ENCODE assay signal across 8 cellular contexts in the genomic region with DNA sequence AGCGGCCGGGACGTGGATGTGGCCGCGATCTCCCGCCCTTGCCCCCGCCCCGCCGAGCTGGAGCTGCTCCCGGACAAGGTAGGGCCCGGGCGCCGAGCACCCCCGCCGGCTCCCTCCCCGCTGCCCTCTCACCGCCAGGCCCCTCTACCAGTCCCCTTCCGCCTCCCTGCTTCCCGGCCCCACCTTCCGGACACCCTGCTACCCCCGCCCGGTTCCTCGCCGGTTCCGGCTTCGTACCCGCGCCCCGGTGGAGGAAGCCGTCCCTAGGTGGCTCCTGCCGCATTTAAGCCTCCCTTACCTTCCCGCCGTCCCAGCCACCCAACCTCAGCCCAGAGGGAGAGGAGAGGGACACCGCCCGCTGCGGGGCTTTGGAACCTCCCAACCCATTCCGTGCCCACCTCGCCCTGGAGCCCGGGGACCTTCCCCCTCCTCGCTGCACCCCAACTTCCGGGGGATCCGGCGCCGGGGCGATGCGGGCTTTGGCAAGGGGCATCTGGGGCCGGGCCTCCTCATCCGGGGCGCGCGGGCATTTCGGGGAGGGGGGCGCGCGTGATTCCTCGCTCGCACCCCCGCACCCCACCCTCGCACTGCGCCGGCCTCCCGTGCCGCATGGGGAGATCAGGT. TPM values are rescaled to one million over a fixed set of nuclear protein-coding genes. Genes with fewer than 3 reads are reported as not detected.
DNase-seq lines count a peak whose midpoint lies in the region; ATAC-seq, FAIRE-seq and TF ChIP-seq lines count a peak whose summit lies in the region.

No MANE protein-coding gene starts in this region.

- no peaks in the 10 kb centered on the region for H3K36me3 ChIP-seq in K562 (ENCODE audit: control insufficient read depth, insufficient read depth, low read length)

- peak overlapping the region; percentile 79 for H3K4me3 ChIP-seq in K562

- POLR2A ChIA-PET in K562 (lab: Yijun Ruan, JAX): interaction anchor here (0.5 to 0.6 kb wide), 2 partner anchors 138 to 286 kb away, joined by 3 read pairs; no protein-coding TSS in a partner anchor

- ATAC-seq in GM19328 (IDR thresholded peaks at IDR 0.05; ENCODE audit: unreplicated experiment): peak; percentile 12
- peak; percentile 17 for ATAC-seq in HG03442 (IDR thresholded peaks at IDR 0.05; ENCODE audit: unreplicated experiment)
- ATAC-seq in K562: peak; percentile 69
- no peak for ATAC-seq in HG03378 (IDR thresholded peaks at IDR 0.05; ENCODE audit: unreplicated experiment)

- peak overlapping the region; percentile 71 to 98 for H3K9ac ChIP-seq in K562 (ENCODE audit: insufficient read depth in 1 of 2, low read depth in 2 of 2, low read length in 2 of 2)

- TF ChIP-seq EP300 in K562 (IDR thresholded peaks at IDR 0.05; ENCODE audit: low read length): no peak

- TF ChIP-seq CTCF in K562 (IDR thresholded peaks at IDR 0.05 in 2 of 3, conservative IDR thresholded peaks at IDR 0.05 in 1 of 3; ENCODE audit: insufficient read depth in 2 of 3, low read depth in 1 of 3, low read length in 3 of 3): 0 out of 6 replicates have a peak, but pooled peaks of 1 of the 3 experiments have one; percentile 2

- H3K9me3 ChIP-seq in K562 (replicated peaks; ENCODE audit: control insufficient read depth, insufficient read depth, low read depth, low read length): no peaks in the 10 kb centered on the region

- peak overlapping the region; percentile 70 for H3K27ac ChIP-seq in K562 (ENCODE audit: extremely low read depth, low read depth, low read length)

- H3K27me3 ChIP-seq in K562 (ENCODE audit: control insufficient read depth in 2 of 2, insufficient read depth in 2 of 2, low read length in 2 of 2): no peaks in the 10 kb centered on the region

- FAIRE-seq in K562 (lab: Jason Lieb, UNC): no peak

- peaks cover 28 to 36% of the 10 kb centered on the region in 2 experiments for H3K4me1 ChIP-seq in K562 (replicated peaks in 1 of 2; ENCODE audit: control insufficient read depth in 2 of 2, insufficient read depth in 2 of 2, low read length in 2 of 2)

- WGBS in K562 (ENCODE audit: insufficient coverage, low coverage, missing lambda C conversion rate): 0% methylated on average over 38 of the region's 63 CpGs

- TF ChIP-seq RAD21 in K562 (CRISPR knock-in tag; conservative IDR thresholded peaks at IDR 0.05 in 1 of 2, IDR thresholded peaks at IDR 0.05 in 1 of 2): no peak

- H3K4me2 ChIP-seq in K562 (ENCODE audit: insufficient read depth, low read length): peak overlapping the region; percentile 73

- peak overlapping the region; percentile 66 for H2AFZ ChIP-seq in K562 (ENCODE audit: low read depth, low read length)

- CTCF ChIA-PET in K562 (lab: Yijun Ruan, JAX; ENCODE audit: low intra/inter-chr PET ratio): no interaction called here

- TF ChIP-seq POLR2A in K562 (conservative IDR thresholded peaks at IDR 0.05): no peak

- BruUV-seq in K562 (replicated peaks; lab: Mats Ljungman, UMichigan): no TSS peak

- DNase-seq in ACHN: peak; percentile 52
- peak; percentile 39 to 67 (median 54) for DNase-seq in T-helper 2 cell
- DNase-seq in K562 (ENCODE audit: extremely low read depth in 1 of 4, low spot score in 3 of 4): peak; percentile 60 to 82 (median 76)
- peak; percentile 81 for DNase-seq in islet precursor cell
- peak; percentile 15 to 44 for DNase-seq in stimulated activated CD4-positive, alpha-beta T cell treated with anti-CD3 and anti-CD28 coated beads, Interleukin-15, amount 100 ng/mL, for 1 hour (ENCODE audit: low read depth in 1 of 2, low spot score in 1 of 2)

- H4K20me1 ChIP-seq in K562 (replicated peaks; ENCODE audit: control insufficient read depth, insufficient read depth, low read length): peaks cover 21% of the 10 kb centered on the region; the same call in 1 of the 2 replicates

- peaks cover 55% of the 10 kb centered on the region for H3K79me2 ChIP-seq in K562 (ENCODE audit: control insufficient read depth, insufficient read depth, low read length)

- H3K9me1 ChIP-seq in K562 (ENCODE audit: control insufficient read depth, insufficient read depth, low read length): no peaks in the 10 kb centered on the region

- intact Hi-C loops in K562 (cut with micrococcal nuclease): loop anchor here (2.0 to 5.0 kb wide), 2 partner anchors 100 to 279 kb away; no protein-coding TSS in a partner anchor

- in situ Hi-C loops in ACHN (cut with HindIII; ENCODE audit: low pct_ligation_motif_present, low pct_unique_long_range_greater_than_20kb, low sequenced_read_pairs): no loop called here
- in situ Hi-C loops in K562 (cut with MboI): no loop called here

TF ChIP-seq in K562, 482 proteins besides CTCF, POLR2A, EP300 and RAD21 (continues in another document):
- TF ChIP-seq, protein P1, sequence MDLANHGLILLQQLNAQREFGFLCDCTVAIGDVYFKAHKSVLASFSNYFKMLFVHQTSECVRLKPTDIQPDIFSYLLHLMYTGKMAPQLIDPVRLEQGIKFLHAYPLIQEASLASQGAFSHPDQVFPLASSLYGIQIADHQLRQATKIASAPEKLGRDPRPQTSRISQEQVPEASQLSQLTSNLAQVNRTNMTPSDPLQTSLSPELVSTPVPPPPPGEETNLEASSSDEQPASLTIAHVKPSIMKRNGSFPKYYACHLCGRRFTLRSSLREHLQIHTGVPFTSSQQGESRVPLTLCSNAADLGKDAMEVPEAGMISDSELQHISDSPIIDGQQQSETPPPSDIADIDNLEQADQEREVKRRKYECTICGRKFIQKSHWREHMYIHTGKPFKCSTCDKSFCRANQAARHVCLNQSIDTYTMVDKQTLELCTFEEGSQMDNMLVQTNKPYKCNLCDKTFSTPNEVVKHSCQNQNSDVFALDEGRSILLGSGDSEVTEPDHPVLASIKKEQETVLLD (IDR thresholded peaks at IDR 0.05): peak; percentile 32; the same call in 1 of the 2 replicates
- TF ChIP-seq, protein P2, sequence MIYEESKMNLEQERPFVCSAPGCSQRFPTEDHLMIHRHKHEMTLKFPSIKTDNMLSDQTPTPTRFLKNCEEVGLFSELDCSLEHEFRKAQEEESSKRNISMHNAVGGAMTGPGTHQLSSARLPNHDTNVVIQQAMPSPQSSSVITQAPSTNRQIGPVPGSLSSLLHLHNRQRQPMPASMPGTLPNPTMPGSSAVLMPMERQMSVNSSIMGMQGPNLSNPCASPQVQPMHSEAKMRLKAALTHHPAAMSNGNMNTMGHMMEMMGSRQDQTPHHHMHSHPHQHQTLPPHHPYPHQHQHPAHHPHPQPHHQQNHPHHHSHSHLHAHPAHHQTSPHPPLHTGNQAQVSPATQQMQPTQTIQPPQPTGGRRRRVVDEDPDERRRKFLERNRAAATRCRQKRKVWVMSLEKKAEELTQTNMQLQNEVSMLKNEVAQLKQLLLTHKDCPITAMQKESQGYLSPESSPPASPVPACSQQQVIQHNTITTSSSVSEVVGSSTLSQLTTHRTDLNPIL (CRISPR knock-in tag; IDR thresholded peaks at IDR 0.05): no peak
- peak; percentile 59 for TF ChIP-seq ZFX (CRISPR knock-in tag; IDR thresholded peaks at IDR 0.05)
- no peak for TF ChIP-seq DPF2 (IDR thresholded peaks at IDR 0.05)
- no peak for TF ChIP-seq MCM2 (IDR thresholded peaks at IDR 0.05; ENCODE audit: low read depth)
- TF ChIP-seq, protein P3, sequence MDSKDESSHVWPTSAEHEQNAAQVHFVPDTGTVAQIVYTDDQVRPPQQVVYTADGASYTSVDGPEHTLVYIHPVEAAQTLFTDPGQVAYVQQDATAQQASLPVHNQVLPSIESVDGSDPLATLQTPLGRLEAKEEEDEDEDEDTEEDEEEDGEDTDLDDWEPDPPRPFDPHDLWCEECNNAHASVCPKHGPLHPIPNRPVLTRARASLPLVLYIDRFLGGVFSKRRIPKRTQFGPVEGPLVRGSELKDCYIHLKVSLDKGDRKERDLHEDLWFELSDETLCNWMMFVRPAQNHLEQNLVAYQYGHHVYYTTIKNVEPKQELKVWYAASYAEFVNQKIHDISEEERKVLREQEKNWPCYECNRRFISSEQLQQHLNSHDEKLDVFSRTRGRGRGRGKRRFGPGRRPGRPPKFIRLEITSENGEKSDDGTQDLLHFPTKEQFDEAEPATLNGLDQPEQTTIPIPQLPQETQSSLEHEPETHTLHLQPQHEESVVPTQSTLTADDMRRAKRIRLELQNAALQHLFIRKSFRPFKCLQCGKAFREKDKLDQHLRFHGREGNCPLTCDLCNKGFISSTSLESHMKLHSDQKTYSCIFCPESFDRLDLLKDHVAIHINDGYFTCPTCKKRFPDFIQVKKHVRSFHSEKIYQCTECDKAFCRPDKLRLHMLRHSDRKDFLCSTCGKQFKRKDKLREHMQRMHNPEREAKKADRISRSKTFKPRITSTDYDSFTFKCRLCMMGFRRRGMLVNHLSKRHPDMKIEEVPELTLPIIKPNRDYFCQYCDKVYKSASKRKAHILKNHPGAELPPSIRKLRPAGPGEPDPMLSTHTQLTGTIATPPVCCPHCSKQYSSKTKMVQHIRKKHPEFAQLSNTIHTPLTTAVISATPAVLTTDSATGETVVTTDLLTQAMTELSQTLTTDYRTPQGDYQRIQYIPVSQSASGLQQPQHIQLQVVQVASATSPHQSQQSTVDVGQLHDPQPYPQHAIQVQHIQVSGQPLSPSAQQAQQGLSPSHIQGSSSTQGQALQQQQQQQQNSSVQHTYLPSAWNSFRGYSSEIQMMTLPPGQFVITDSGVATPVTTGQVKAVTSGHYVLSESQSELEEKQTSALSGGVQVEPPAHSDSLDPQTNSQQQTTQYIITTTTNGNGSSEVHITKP (IDR thresholded peaks at IDR 0.05; ENCODE audit: partially characterized antibody): peak; percentile 38
- peak; percentile 49 for TF ChIP-seq BRD9 (IDR thresholded peaks at IDR 0.05; ENCODE audit: low read depth, partially characterized antibody)
- TF ChIP-seq MYNN (IDR thresholded peaks at IDR 0.05): no peak; the same call in 1 of the 2 replicates
- TF ChIP-seq MYNN (CRISPR knock-in tag; IDR thresholded peaks at IDR 0.05): no peak
- no peak for TF ChIP-seq ZFPM2 (CRISPR knock-in tag; IDR thresholded peaks at IDR 0.05)

RNA-seq across cellular contexts. Expression of a gene that starts 0.5 kb away (rescaled TPM):
- 38.4 and 62.7 TPM in 2 replicates for total RNA-seq in K562 (2011; cell fraction: chromatin; rRNA removed; ENCODE audit: low replicate concordance)
- 41.2 and 42.4 TPM in 2 replicates for total RNA-seq in K562 (2011; cell fraction: nucleolus; rRNA removed)
- total RNA-seq in K562 (2011; cell fraction: nucleoplasm; rRNA removed): 48.5 and 56.0 TPM in 2 replicates
- 25.0 and 26.5 TPM in 2 replicates for total RNA-seq in K562 (2014; rRNA removed)
- total RNA-seq in K562 (2014; rRNA removed; fragmentation: Illumina TruSeq; extraction: Trizol): 38.9 and 42.4 TPM in 2 replicates
- total RNA-seq in K562 (2015; rRNA removed; fragmentation: Illumina TruSeq; extraction: Trizol): 32.5 and 33.7 TPM in 2 replicates
- total RNA-seq in K562 (2021): 24.5 and 24.8 TPM in 2 replicates
- polyA plus RNA-seq in K562 (2011; rRNA removed): 23.6 and 30.5 TPM in 2 replicates
- polyA plus RNA-seq in K562 (2011; cell fraction: cytosol; rRNA removed): 11.1 and 16.8 TPM in 2 replicates
- polyA plus RNA-seq in K562 (2011; cell fraction: nucleus; rRNA removed): 9.8 and 12.0 TPM in 2 replicates
- 16.8 and 17.9 TPM in 2 replicates for polyA plus RNA-seq in K562 (2012)
- polyA plus RNA-seq in K562 (2014; fragmentation: Illumina TruSeq; extraction: Trizol): 25.9 and 32.2 TPM in 2 replicates
- 1 to 10 TPM; 6.0 to 8.0 TPM for polyA plus RNA-seq in K562 (2014; fragmentation: Nextera tagmentation; extraction: Ambion mirVana)
- 17.1 and 19.2 TPM in 2 replicates for polyA plus RNA-seq in K562 (2014; rRNA removed)
- polyA minus RNA-seq in K562 (2011; rRNA and poly(A)+ RNA removed): 46.2 and 51.4 TPM in 2 replicates
- 18.5 and 23.4 TPM in 2 replicates for polyA minus RNA-seq in K562 (2011; cell fraction: cytosol; rRNA and poly(A)+ RNA removed)
- 10.1 and 19.4 TPM in 2 replicates for polyA minus RNA-seq in K562 (2011; cell fraction: nucleus; rRNA and poly(A)+ RNA removed)

Comparison
In these comparisons a context has a peak if more than half of its experiments do, and no peak if none do; other contexts are left out.
1. DNase-seq: peak in every context shown above with its lines; median percentile 81 in islet precursor cell; 76 in K562; 54 in T-helper 2 cell; 52 in ACHN; 30 in stimulated activated CD4-positive, alpha-beta T cell treated with anti-CD3 and anti-CD28 coated beads, Interleukin-15, amount 100 ng/mL, for 1 hour.